ENCODE assay signal across 1 cellular context in genomic region chr19:45717131-45717982, GRCh38.
TF ChIP-seq lines count a peak whose summit lies in the region.

No MANE protein-coding gene starts in this region.

TF ChIP-seq in K562, 482 proteins besides CTCF, POLR2A, EP300 and RAD21 (continued from another document and continues in another):
- TF ChIP-seq YY1 (IDR thresholded peaks at IDR 0.05; ENCODE audit: borderline replicate concordance in 1 of 3, control insufficient read depth in 1 of 3, extremely low read depth in 1 of 3, insufficient read depth in 3 of 3, insufficient read length in 1 of 3, insufficient replicate concordance in 2 of 3, low read depth in 1 of 3, low read length in 2 of 3) (peak in 1 of 3 experiments; percentile 83), ZMIZ1 (IDR thresholded peaks at IDR 0.05; ENCODE audit: low read depth in 2 of 2, low read length in 2 of 2) (0 out of 4 replicates have a peak, but pooled peaks of 1 of the 2 experiments have one; percentile 26), CUX1 (CRISPR knock-in tag; IDR thresholded peaks at IDR 0.05) (no peak), ZNF384 (IDR thresholded peaks at IDR 0.05; ENCODE audit: low read depth, low read length) (peak; percentile 22; the same call in 1 of the 2 replicates), HCFC1 (IDR thresholded peaks at IDR 0.05; ENCODE audit: low read depth, low read length) (peak; percentile 58; the same call in 1 of the 2 replicates), CAMTA2 (CRISPR knock-in tag; conservative IDR thresholded peaks at IDR 0.05) (no peak), E2F1 (CRISPR knock-in tag; IDR thresholded peaks at IDR 0.05) (no peak; the same call in 1 of the 2 replicates), RFX1 (IDR thresholded peaks at IDR 0.05) (peak; percentile 81), RBM34 (IDR thresholded peaks at IDR 0.05; ENCODE audit: borderline replicate concordance, insufficient read depth, low read length) (no peak), RBBP5 (IDR thresholded peaks at IDR 0.05; ENCODE audit: borderline replicate concordance, insufficient read depth, low read length, poor library complexity, severe bottlenecking) (no peak), RBM15 (IDR thresholded peaks at IDR 0.05; ENCODE audit: insufficient read depth, low read length) (no peak), E2F5 (CRISPR knock-in tag; IDR thresholded peaks at IDR 0.05) (no peak), NONO (IDR thresholded peaks at IDR 0.05; ENCODE audit: low read depth in 2 of 2, low read length in 1 of 2) (0 out of 4 replicates have a peak, but pooled peaks of 1 of the 2 experiments have one; percentile 9), EZH2 (IDR thresholded peaks at IDR 0.05; ENCODE audit: borderline replicate concordance, low read depth, low read length) (peak; percentile 98; the same call in 1 of the 2 replicates), NCOA1 (IDR thresholded peaks at IDR 0.05; ENCODE audit: low read depth) (peak; percentile 56; the same call in 1 of the 2 replicates), CEBPB (tag; IDR thresholded peaks at IDR 0.05) (no peak; the same call in 1 of the 2 replicates), HLTF (IDR thresholded peaks at IDR 0.05) (no peak), SIX5 (IDR thresholded peaks at IDR 0.05; ENCODE audit: borderline replicate concordance in 1 of 2, insufficient read depth in 1 of 2, low read depth in 1 of 2, low read length in 2 of 2) (no peak), FOXK1 (CRISPR knock-in tag; IDR thresholded peaks at IDR 0.05; ENCODE audit: borderline replicate concordance) (no peak), ZNF407 (IDR thresholded peaks at IDR 0.05; ENCODE audit: low read depth) (no peak), ZNF79 (CRISPR knock-in tag; IDR thresholded peaks at IDR 0.05; ENCODE audit: low read depth) (no peak), DIDO1 (tag; IDR thresholded peaks at IDR 0.05; ENCODE audit: low read depth) (no peak), HNRNPH1 (optimal IDR thresholded peaks at IDR 0.05; ENCODE audit: low read depth, low read length) (no peak), MTA1 (IDR thresholded peaks at IDR 0.05; ENCODE audit: borderline replicate concordance) (no peak), HSF4 (CRISPR knock-in tag; IDR thresholded peaks at IDR 0.05; ENCODE audit: borderline replicate concordance) (no peak), EGR1 (conservative IDR thresholded peaks at IDR 0.05) (peak; percentile 98), ZNF766 (CRISPR knock-in tag; conservative IDR thresholded peaks at IDR 0.05) (peak; percentile 85), BCOR (IDR thresholded peaks at IDR 0.05) (0 out of 2 replicates have a peak, but pooled peaks have one; percentile 11), SAP30 (IDR thresholded peaks at IDR 0.05; ENCODE audit: borderline replicate concordance, insufficient read depth, low read depth, low read length, poor library complexity, severe bottlenecking) (no peak), ZSCAN32 (CRISPR knock-in tag; IDR thresholded peaks at IDR 0.05) (no peak), PKNOX1 (IDR thresholded peaks at IDR 0.05) (peak; percentile 98), SREBF1 (IDR thresholded peaks at IDR 0.05; ENCODE audit: borderline replicate concordance, low read depth, low read length) (peak; percentile 84), ESRRA (IDR thresholded peaks at IDR 0.05; ENCODE audit: borderline replicate concordance, low read depth) (peak; percentile 94), SIN3A (IDR thresholded peaks at IDR 0.05; ENCODE audit: borderline replicate concordance in 2 of 2, control insufficient read depth in 1 of 2, low read depth in 2 of 2, low read length in 2 of 2) (peak in 1 of 2 experiments; percentile 82; a peak in 1 of 4 replicates), CHD2 (IDR thresholded peaks at IDR 0.05; ENCODE audit: low read depth, low read length) (peak; percentile 71), GABPB2 (CRISPR knock-in tag; conservative IDR thresholded peaks at IDR 0.05) (no peak), ETV1 (tag; conservative IDR thresholded peaks at IDR 0.05; ENCODE audit: low read depth) (peak; percentile 63)
